Comparison of ENCODE assay signal across 21 cellular contexts in genomic region chr1:162699366-162699765, GRCh38.
DNase-seq lines count a peak whose midpoint lies in the region; ATAC-seq, FAIRE-seq and TF ChIP-seq lines count a peak whose summit lies in the region.
"Had no signal": no experiment of that assay in that cellular context is flagged by ENCODE, and none has a peak within 500 bp of the region (broad histone marks: within the 10 kb centered on the region; RNA-seq: fewer than 3 reads in every experiment).

No MANE protein-coding gene starts in this region.

- no peak for TF ChIP-seq RAD21 in HepG2 (CRISPR knock-in tag; IDR thresholded peaks at IDR 0.05)

- TF ChIP-seq EP300 in HepG2 (IDR thresholded peaks at IDR 0.05; ENCODE audit: low read depth in 2 of 2, low read length in 2 of 2) = no peak
- no peak for TF ChIP-seq EP300 in HepG2 (CRISPR knock-in tag; IDR thresholded peaks at IDR 0.05; ENCODE audit: borderline replicate concordance)

- CTCF ChIA-PET in HepG2 (lab: Yijun Ruan, JAX; ENCODE audit: low intra/inter-chr PET ratio, low total read pairs) = no interaction called here

- peaks cover 25% of the 10 kb centered on the region for H3K4me1 Mint-ChIP-seq in mesothelial cell of epicardium

- no peaks in the 10 kb centered on the region for H3K9me3 Mint-ChIP-seq in mesothelial cell of epicardium

- DNase-seq in AG09309 (ENCODE audit: low read depth) (no peak), NB4 (ENCODE audit: low read depth) (peak; percentile 8), choroid plexus epithelial cell (ENCODE audit: low read depth) (peak; percentile 29), HepG2 (ENCODE audit: low spot score) (no peak), NCI-H128 (lab: John Stamatoyannopoulos, UW; ENCODE audit: unreplicated experiment) (no peak), mesothelial cell of epicardium (ENCODE audit: low spot score in 2 of 2, unreplicated experiment in 2 of 2) (no peak)
- DNase-seq: DMS 273 treated with DMSO at 0.1 percent for 48 hours, H7, KG1, NCI-H1048, NCI-H146, NCI-H2081, NCI-H226, NCI-H524 treated with DMSO at 0.1 percent for 48 hours, SK-N-SH had no signal

- intact Hi-C loops in HepG2 (cut with micrococcal nuclease; ENCODE audit: unreplicated experiment) = no loop called here

- H3K79me2 ChIP-seq in HepG2 (ENCODE audit: insufficient read depth, low read length) = no peaks in the 10 kb centered on the region

- H3K36me3 ChIP-seq in HepG2 (replicated peaks in 1 of 2; ENCODE audit: control insufficient read depth in 1 of 2, insufficient read depth in 2 of 2, low read length in 2 of 2) = no peaks in the 10 kb centered on the region

- WGBS in HepG2 (ENCODE audit: low lambda C conversion rate) = 46% methylated on average over 3 of the region's 3 CpGs

- no peak overlapping the region for H3K27ac ChIP-seq in HepG2 (ENCODE audit: extremely low read length, insufficient read depth, low read length)
- H3K27ac ChIP-seq: C4-2B had no signal

- no peaks in the 10 kb centered on the region for H3K9me3 ChIP-seq in HepG2 (ENCODE audit: low read length)
- H3K9me3 ChIP-seq: SK-N-SH had no signal

- no peaks in the 10 kb centered on the region for H3K27me3 ChIP-seq in HepG2 (ENCODE audit: control insufficient read depth in 1 of 2, insufficient read depth in 2 of 2, low read length in 2 of 2)

- POLR2A ChIA-PET in HepG2 (lab: Yijun Ruan, JAX) = no interaction called here

- TF ChIP-seq CTCF in AG09309 (IDR thresholded peaks at IDR 0.05; ENCODE audit: control insufficient read depth, insufficient read depth, low read depth, low read length, missing control alignments) (peak; percentile 5), NB4 (IDR thresholded peaks at IDR 0.05; ENCODE audit: low read depth, low read length) (no peak), choroid plexus epithelial cell (conservative IDR thresholded peaks at IDR 0.05; ENCODE audit: low read depth, low read length) (peak; percentile 21), HepG2 (CRISPR knock-in tag; IDR thresholded peaks at IDR 0.05) (no peak), mesothelial cell of epicardium (IDR thresholded peaks at IDR 0.05; ENCODE audit: unreplicated experiment) (no peak)

- BruUV-seq in HepG2 (replicated peaks; lab: Mats Ljungman, UMichigan) = no TSS peak

- in situ Hi-C loops in HepG2 (cut with HindIII; ENCODE audit: extremely low pct_ligation_motif_present, low pct_unique_long_range_greater_than_20kb) = no loop called here

- no peak for ATAC-seq in HepG2
- no peak for ATAC-seq in HG02970 (IDR thresholded peaks at IDR 0.05; ENCODE audit: low FRiP score, unreplicated experiment)
- ATAC-seq in HG02981 (IDR thresholded peaks at IDR 0.05; ENCODE audit: unreplicated experiment) = no peak
- ATAC-seq: Panc1, Right ventricle myocardium inferior had no signal

- no peak overlapping the region for H3K4me3 Mint-ChIP-seq in mesothelial cell of epicardium

- no peaks in the 10 kb centered on the region for H3K27me3 Mint-ChIP-seq in mesothelial cell of epicardium (ENCODE audit: low read depth)

- no peak overlapping the region for H3K4me2 ChIP-seq in HepG2 (ENCODE audit: low read depth, low read length)
- H3K4me2 ChIP-seq: SK-N-SH had no signal

- H3K9ac ChIP-seq in HepG2 (ENCODE audit: insufficient read depth, low read depth, low read length) = no peak overlapping the region
- H3K9ac ChIP-seq: SK-N-SH had no signal

- H3K36me3 Mint-ChIP-seq in mesothelial cell of epicardium = no peaks in the 10 kb centered on the region

- H3K4me1 ChIP-seq in HepG2 (ENCODE audit: insufficient read depth, low read length) = peaks cover 35% of the 10 kb centered on the region

- peak; percentile 66 for FAIRE-seq in HepG2 (lab: Jason Lieb, UNC)
- FAIRE-seq: GM19239 had no signal

- H3K4me3 ChIP-seq in AG09309 (ENCODE audit: control insufficient read depth, low read depth, low read length) (no peak overlapping the region), NB4 (ENCODE audit: low read depth, low read length) (no peak overlapping the region), choroid plexus epithelial cell (ENCODE audit: low read depth, low read length) (no peak overlapping the region), HepG2 (replicated peaks in 1 of 3; ENCODE audit: insufficient read depth in 1 of 3, low read depth in 2 of 3, low read length in 3 of 3) (no peak overlapping the region)

- H2AFZ ChIP-seq in HepG2 (ENCODE audit: low read length) = no peak overlapping the region

- TF ChIP-seq POLR2A in NB4 (IDR thresholded peaks at IDR 0.05; ENCODE audit: extremely low read depth, insufficient read length) (no peak), HepG2 (IDR thresholded peaks at IDR 0.05; ENCODE audit: insufficient read depth in 1 of 2, low read depth in 2 of 2, low read length in 2 of 2) (no peak)

- H4K20me1 ChIP-seq in HepG2 (ENCODE audit: insufficient read depth, low read length) = no peaks in the 10 kb centered on the region

- no peak overlapping the region for H3K27ac Mint-ChIP-seq in mesothelial cell of epicardium

TF ChIP-seq in HepG2, 621 proteins besides CTCF, POLR2A, EP300 and RAD21:
- TF ChIP-seq, protein P1, sequence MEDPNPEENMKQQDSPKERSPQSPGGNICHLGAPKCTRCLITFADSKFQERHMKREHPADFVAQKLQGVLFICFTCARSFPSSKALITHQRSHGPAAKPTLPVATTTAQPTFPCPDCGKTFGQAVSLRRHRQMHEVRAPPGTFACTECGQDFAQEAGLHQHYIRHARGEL (CRISPR knock-in tag; IDR thresholded peaks at IDR 0.05) = no peak
- TF ChIP-seq CEBPG (CRISPR knock-in tag; IDR thresholded peaks at IDR 0.05) (peak; percentile 64), NPAS2 (CRISPR knock-in tag; IDR thresholded peaks at IDR 0.05; ENCODE audit: borderline replicate concordance) (no peak), CEBPB (IDR thresholded peaks at IDR 0.05; ENCODE audit: borderline replicate concordance, low read depth, low read length) (peak; percentile 89), MAFK (conservative IDR thresholded peaks at IDR 0.05 in 1 of 2, IDR thresholded peaks at IDR 0.05 in 1 of 2; ENCODE audit: low read length in 2 of 2) (no peak), MEIS2 (CRISPR knock-in tag; IDR thresholded peaks at IDR 0.05) (no peak), ZC3H4 (CRISPR knock-in tag; IDR thresholded peaks at IDR 0.05; ENCODE audit: borderline replicate concordance) (no peak), AGO1 (IDR thresholded peaks at IDR 0.05; ENCODE audit: low read depth, low read length, poor library complexity, severe bottlenecking) (no peak)

Comparison
In these comparisons a context has a peak if more than half of its experiments do, and no peak if none do; other contexts are left out.
1. DNase-seq: peak in NB4 (single experiment) and choroid plexus epithelial cell (single experiment); none in AG09309 (single experiment), HepG2 (single experiment), NCI-H128 (single experiment) and mesothelial cell of epicardium (0 of 2).
2. CTCF ChIP-seq: peak in AG09309 (single experiment) and choroid plexus epithelial cell (single experiment); none in NB4 (single experiment), HepG2 (single experiment) and mesothelial cell of epicardium (single experiment).